24 cellular contexts compared by ENCODE assay signal in genomic region chr11:19921976-19922688, GRCh38.
"Had no signal": no experiment of that assay in that cellular context is flagged by ENCODE, and none has a peak within 500 bp of the region (broad histone marks: within the 10 kb centered on the region; RNA-seq: fewer than 3 reads in every experiment).

No MANE protein-coding gene starts in this region.

- H3K9me3 Mint-ChIP-seq: activated naive CD4-positive, alpha-beta T cell treated with anti-CD3 and anti-CD28 coated beads, Interleukin-2, amount 50 U/mL, for 24 hours; central memory CD8-positive, alpha-beta T cell; memory B cell; natural killer cell treated with Interleukin-12 subunit alpha and Interleukin-12 subunit beta and Interleukin-15 and Interleukin-18, amount 100 ng/mL, for 72 hours; stimulated activated naive CD8-positive, alpha-beta T cell treated with anti-CD3 and anti-CD28 coated beads, Interleukin-15, Interleukin-2, amounts not matched to agents 100 ng/mL and 50 ng/mL, for 24 hours had no signal

- DNase-seq: activated CD4-positive, alpha-beta T cell treated with anti-CD3 and anti-CD28 coated beads for 4 hours; activated CD8-positive, alpha-beta memory T cell treated with anti-CD3 and anti-CD28 coated beads, Interleukin-2, amount 50 U/mL, for 4 hours; activated CD8-positive, alpha-beta T cell treated with anti-CD3 and anti-CD28 coated beads, Interleukin-2, amount 10 ng/mL, durations not matched to agents 7 days and 5 days; activated effector memory CD4-positive, alpha-beta T cell treated with anti-CD3 and anti-CD28 coated beads, Interleukin-2, amount 50 U/mL, for 16 hours; activated T-cell treated with anti-CD3 and anti-CD28 coated beads, Interleukin-2, amount 50 U/mL, for 48 hours; body of pancreas; effector CD8-positive, alpha-beta T cell; foreskin keratinocyte; glutamatergic neuron; hypothalamus; kidney; left ventricle myocardium inferior; posterior cingulate gyrus; small intestine; stimulated activated CD4-positive, alpha-beta T cell treated with anti-CD3 and anti-CD28 coated beads, Interleukin-4, amount 100 ng/mL, for 4 hours; stimulated activated CD8-positive, alpha-beta memory T cell treated with anti-CD3 and anti-CD28 coated beads, Interleukin-4, amount 100 ng/mL, for 48 hours; T-helper 1 cell; WERI-Rb-1 had no signal

- ATAC-seq: activated CD8-positive, alpha-beta T cell treated with anti-CD3 and anti-CD28 coated beads, Interleukin-2, amount 10 ng/mL, durations not matched to agents 7 days and 5 days; body of pancreas; foreskin keratinocyte; natural killer cell treated with Interleukin-12 subunit alpha and Interleukin-12 subunit beta and Interleukin-15 and Interleukin-18, amount 100 ng/mL, for 72 hours had no signal

- H3K4me1 Mint-ChIP-seq: activated naive CD4-positive, alpha-beta T cell treated with anti-CD3 and anti-CD28 coated beads, Interleukin-2, amount 50 U/mL, for 24 hours; central memory CD8-positive, alpha-beta T cell; memory B cell had no signal

- H3K4me3 ChIP-seq: body of pancreas, left ventricle myocardium inferior, vagina had no signal

- H3K9me3 ChIP-seq: body of pancreas, left ventricle myocardium inferior, vagina had no signal

- H3K36me3 Mint-ChIP-seq: activated naive CD4-positive, alpha-beta T cell treated with anti-CD3 and anti-CD28 coated beads, Interleukin-2, amount 50 U/mL, for 24 hours; memory B cell; natural killer cell treated with Interleukin-12 subunit alpha and Interleukin-12 subunit beta and Interleukin-15 and Interleukin-18, amount 100 ng/mL, for 72 hours had no signal

- H3K4me3 Mint-ChIP-seq: activated CD8-positive, alpha-beta T cell treated with anti-CD3 and anti-CD28 coated beads, Interleukin-2, amount 10 ng/mL, durations not matched to agents 7 days and 5 days; activated naive CD4-positive, alpha-beta T cell treated with anti-CD3 and anti-CD28 coated beads, Interleukin-2, amount 50 U/mL, for 24 hours; central memory CD8-positive, alpha-beta T cell; memory B cell; natural killer cell treated with Interleukin-12 subunit alpha and Interleukin-12 subunit beta and Interleukin-15 and Interleukin-18, amount 100 ng/mL, for 72 hours; stimulated activated naive CD8-positive, alpha-beta T cell treated with anti-CD3 and anti-CD28 coated beads, Interleukin-15, Interleukin-2, amounts not matched to agents 100 ng/mL and 50 ng/mL, for 24 hours had no signal

- H3K36me3 ChIP-seq: left ventricle myocardium inferior, vagina, WERI-Rb-1 had no signal

- H3K27me3 ChIP-seq: body of pancreas, vagina had no signal

- H3K27ac Mint-ChIP-seq: activated CD8-positive, alpha-beta T cell treated with anti-CD3 and anti-CD28 coated beads, Interleukin-2, amount 10 ng/mL, durations not matched to agents 7 days and 5 days; activated naive CD4-positive, alpha-beta T cell treated with anti-CD3 and anti-CD28 coated beads, Interleukin-2, amount 50 U/mL, for 24 hours; memory B cell; natural killer cell treated with Interleukin-12 subunit alpha and Interleukin-12 subunit beta and Interleukin-15 and Interleukin-18, amount 100 ng/mL, for 72 hours; stimulated activated naive CD8-positive, alpha-beta T cell treated with anti-CD3 and anti-CD28 coated beads, Interleukin-15, Interleukin-2, amounts not matched to agents 100 ng/mL and 50 ng/mL, for 24 hours had no signal

- H3K27ac ChIP-seq: body of pancreas, foreskin keratinocyte, left ventricle myocardium inferior, vagina, WERI-Rb-1 had no signal
